Comparison of ENCODE assay signal across 32 cellular contexts in the genomic region with DNA sequence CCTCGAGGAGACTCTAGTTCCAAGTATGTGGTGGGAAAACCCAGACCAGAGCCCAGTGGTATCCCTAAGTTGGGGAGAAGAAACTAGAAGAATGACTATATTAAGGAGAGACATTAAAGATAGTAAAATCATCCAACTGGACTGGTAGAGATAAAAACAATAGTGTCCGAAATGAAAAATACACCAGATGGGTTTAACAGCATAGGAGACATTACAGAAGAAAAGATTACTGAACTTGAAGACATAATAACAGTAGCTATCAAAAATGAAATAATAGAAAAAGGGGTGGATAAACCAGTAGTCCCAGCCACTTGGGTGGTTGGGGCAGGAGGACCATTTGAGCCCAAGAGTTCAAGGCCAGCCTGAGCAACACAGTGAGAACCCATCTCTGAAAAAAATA.
"Had no signal": no experiment of that assay in that cellular context is flagged by ENCODE, and none has a peak within 500 bp of the region (broad histone marks: within the 10 kb centered on the region; RNA-seq: fewer than 3 reads in every experiment).

No MANE protein-coding gene starts in this region.

- H3K27me3 Mint-ChIP-seq: activated CD4-positive, alpha-beta memory T cell treated with anti-CD3 and anti-CD28 coated beads for 36 hours; activated CD4-positive, alpha-beta T cell treated with anti-CD3 and anti-CD28 coated beads for 36 hours; activated CD4-positive, alpha-beta T cell treated with anti-CD3 and anti-CD28 coated beads, Interleukin-2, amount 10 ng/mL, durations not matched to agents 24 days and 14 days; activated CD8-positive, alpha-beta memory T cell treated with anti-CD3 and anti-CD28 coated beads, Interleukin-2, amount 10 ng/mL, durations not matched to agents 7 days and 5 days; activated naive CD4-positive, alpha-beta T cell treated with anti-CD3 and anti-CD28 coated beads, Interleukin-2, amount 50 U/mL, for 24 hours; activated naive CD8-positive, alpha-beta T cell treated with anti-CD3 and anti-CD28 coated beads for 36 hours; activated naive CD8-positive, alpha-beta T cell treated with anti-CD3 and anti-CD28 coated beads, Interleukin-2, amount 50 U/mL, for 24 hours; T-helper 17 cell had no signal

- ATAC-seq: activated CD4-positive, alpha-beta T cell treated with anti-CD3 and anti-CD28 coated beads for 36 hours; activated CD8-positive, alpha-beta memory T cell treated with anti-CD3 and anti-CD28 coated beads, Interleukin-2, amount 10 ng/mL, durations not matched to agents 7 days and 5 days; activated CD8-positive, alpha-beta T cell treated with anti-CD3 and anti-CD28 coated beads, Interleukin-2, amount 10 ng/mL, durations not matched to agents 7 days and 5 days; activated naive CD8-positive, alpha-beta T cell treated with anti-CD3 and anti-CD28 coated beads, Interleukin-2, amount 50 U/mL, for 24 hours; body of pancreas; gastroesophageal sphincter; heart right ventricle; T-helper 17 cell had no signal

- H3K4me1 ChIP-seq: adrenal gland, body of pancreas, esophagus squamous epithelium, gastroesophageal sphincter, heart right ventricle had no signal

- DNase-seq: activated CD4-positive, alpha-beta memory T cell treated with anti-CD3 and anti-CD28 coated beads for 36 hours; activated CD4-positive, alpha-beta T cell treated with anti-CD3 and anti-CD28 coated beads for 36 hours; activated CD4-positive, alpha-beta T cell treated with anti-CD3 and anti-CD28 coated beads, Interleukin-2, amount 10 ng/mL, durations not matched to agents 24 days and 14 days; activated CD4-positive, CD25-positive, alpha-beta regulatory T cell; activated CD4-positive, CD25-positive, alpha-beta regulatory T cell treated with anti-CD3 and anti-CD28 coated beads, Interleukin-2, amount 50 U/mL, for 72 hours; activated CD8-positive, alpha-beta memory T cell treated with anti-CD3 and anti-CD28 coated beads, Interleukin-2, amount 10 ng/mL, durations not matched to agents 7 days and 5 days; activated CD8-positive, alpha-beta memory T cell treated with anti-CD3 and anti-CD28 coated beads, Interleukin-2, amount 50 U/mL, for 4 hours; activated CD8-positive, alpha-beta T cell treated with anti-CD3 and anti-CD28 coated beads, Interleukin-2, amount 10 ng/mL, durations not matched to agents 7 days and 5 days; activated effector memory CD4-positive, alpha-beta T cell treated with anti-CD3 and anti-CD28 coated beads, Interleukin-2, amount 50 U/mL, for 16 hours; activated naive CD4-positive, alpha-beta T cell treated with anti-CD3 and anti-CD28 coated beads for 36 hours; activated naive CD8-positive, alpha-beta T cell treated with anti-CD3 and anti-CD28 coated beads for 36 hours; activated naive CD8-positive, alpha-beta T cell treated with anti-CD3 and anti-CD28 coated beads, Interleukin-2, amount 50 U/mL, for 24 hours; activated T-cell treated with anti-CD3 and anti-CD28 coated beads, Interleukin-2, amount 50 U/mL, for 1 hour; activated T-cell treated with anti-CD3 and anti-CD28 coated beads, Interleukin-2, amount 50 U/mL, for 48 hours; adrenal gland; amygdala; aorta; body of pancreas; caudate nucleus; effector CD8-positive, alpha-beta T cell; esophagus squamous epithelium; foreskin melanocyte; heart right ventricle; T-helper 17 cell; T1000; WERI-Rb-1 had no signal

- H3K36me3 ChIP-seq: WERI-Rb-1 had no signal

- H3K36me3 Mint-ChIP-seq: activated CD8-positive, alpha-beta memory T cell treated with anti-CD3 and anti-CD28 coated beads, Interleukin-2, amount 10 ng/mL, durations not matched to agents 7 days and 5 days had no signal

- H3K27ac ChIP-seq: adrenal gland, body of pancreas, epithelial cell of prostate, esophagus squamous epithelium, gastroesophageal sphincter, heart right ventricle, WERI-Rb-1 had no signal

- H3K4me3 ChIP-seq: adrenal gland, body of pancreas, esophagus squamous epithelium, gastroesophageal sphincter, heart right ventricle had no signal

- H3K27me3 ChIP-seq: adrenal gland, body of pancreas, esophagus squamous epithelium, gastroesophageal sphincter, heart right ventricle had no signal

- H3K4me3 Mint-ChIP-seq: activated CD4-positive, alpha-beta memory T cell treated with anti-CD3 and anti-CD28 coated beads for 36 hours; activated CD4-positive, alpha-beta T cell treated with anti-CD3 and anti-CD28 coated beads for 36 hours; activated CD4-positive, alpha-beta T cell treated with anti-CD3 and anti-CD28 coated beads, Interleukin-2, amount 10 ng/mL, durations not matched to agents 24 days and 14 days; activated CD8-positive, alpha-beta memory T cell treated with anti-CD3 and anti-CD28 coated beads, Interleukin-2, amount 10 ng/mL, durations not matched to agents 7 days and 5 days; activated CD8-positive, alpha-beta T cell treated with anti-CD3 and anti-CD28 coated beads, Interleukin-2, amount 10 ng/mL, durations not matched to agents 7 days and 5 days; activated naive CD4-positive, alpha-beta T cell treated with anti-CD3 and anti-CD28 coated beads for 36 hours; activated naive CD4-positive, alpha-beta T cell treated with anti-CD3 and anti-CD28 coated beads, Interleukin-2, amount 50 U/mL, for 24 hours; activated naive CD8-positive, alpha-beta T cell treated with anti-CD3 and anti-CD28 coated beads for 36 hours; activated naive CD8-positive, alpha-beta T cell treated with anti-CD3 and anti-CD28 coated beads, Interleukin-2, amount 50 U/mL, for 24 hours; activated T-helper 1 cell treated with anti-CD3 and anti-CD28 coated beads, Interleukin-12 subunit alpha, Interleukin-12 subunit beta, Interleukin-2, Interleukin-4 antibody, amounts not matched to agents 30 ng/mL and 10 ng/mL and 1 ng/mL, durations not matched to agents 14 hours and 24 hours and 36 hours; T-helper 17 cell; T-helper 2 cell treated with Interferon-gamma antibody and Interleukin-4, amounts not matched to agents 5 μg/mL and 100 μg/mL, for 36 hours had no signal

- H3K9me3 ChIP-seq: adrenal gland, body of pancreas, esophagus squamous epithelium had no signal

- H3K9me3 Mint-ChIP-seq: activated naive CD4-positive, alpha-beta T cell treated with anti-CD3 and anti-CD28 coated beads, Interleukin-2, amount 50 U/mL, for 24 hours had no signal

- H3K27ac Mint-ChIP-seq: activated CD4-positive, alpha-beta memory T cell treated with anti-CD3 and anti-CD28 coated beads for 36 hours; activated CD4-positive, alpha-beta T cell treated with anti-CD3 and anti-CD28 coated beads for 36 hours; activated CD4-positive, alpha-beta T cell treated with anti-CD3 and anti-CD28 coated beads, Interleukin-2, amount 10 ng/mL, durations not matched to agents 24 days and 14 days; activated CD8-positive, alpha-beta memory T cell treated with anti-CD3 and anti-CD28 coated beads, Interleukin-2, amount 10 ng/mL, durations not matched to agents 7 days and 5 days; activated CD8-positive, alpha-beta T cell treated with anti-CD3 and anti-CD28 coated beads, Interleukin-2, amount 10 ng/mL, durations not matched to agents 7 days and 5 days; activated naive CD4-positive, alpha-beta T cell treated with anti-CD3 and anti-CD28 coated beads for 36 hours; activated naive CD4-positive, alpha-beta T cell treated with anti-CD3 and anti-CD28 coated beads, Interleukin-2, amount 50 U/mL, for 24 hours; activated naive CD8-positive, alpha-beta T cell treated with anti-CD3 and anti-CD28 coated beads for 36 hours; activated naive CD8-positive, alpha-beta T cell treated with anti-CD3 and anti-CD28 coated beads, Interleukin-2, amount 50 U/mL, for 24 hours; activated T-helper 1 cell treated with anti-CD3 and anti-CD28 coated beads, Interleukin-12 subunit alpha, Interleukin-12 subunit beta, Interleukin-2, Interleukin-4 antibody, amounts not matched to agents 30 ng/mL and 10 ng/mL and 1 ng/mL, durations not matched to agents 14 hours and 24 hours and 36 hours; activated T-helper 2 cell treated with anti-CD3 and anti-CD28 coated beads, Interferon-gamma antibody, Interleukin-2, Interleukin-4, amounts not matched to agents 10 μg/mL and 5 μg/mL and 100 μg/mL, durations not matched to agents 14 hours and 24 hours and 36 hours; T-helper 17 cell; T-helper 2 cell treated with Interferon-gamma antibody and Interleukin-4, amounts not matched to agents 5 μg/mL and 100 μg/mL, for 36 hours had no signal

- H3K4me1 Mint-ChIP-seq: activated naive CD4-positive, alpha-beta T cell treated with anti-CD3 and anti-CD28 coated beads, Interleukin-2, amount 50 U/mL, for 24 hours; T-helper 17 cell had no signal
